In the genomic region with DNA sequence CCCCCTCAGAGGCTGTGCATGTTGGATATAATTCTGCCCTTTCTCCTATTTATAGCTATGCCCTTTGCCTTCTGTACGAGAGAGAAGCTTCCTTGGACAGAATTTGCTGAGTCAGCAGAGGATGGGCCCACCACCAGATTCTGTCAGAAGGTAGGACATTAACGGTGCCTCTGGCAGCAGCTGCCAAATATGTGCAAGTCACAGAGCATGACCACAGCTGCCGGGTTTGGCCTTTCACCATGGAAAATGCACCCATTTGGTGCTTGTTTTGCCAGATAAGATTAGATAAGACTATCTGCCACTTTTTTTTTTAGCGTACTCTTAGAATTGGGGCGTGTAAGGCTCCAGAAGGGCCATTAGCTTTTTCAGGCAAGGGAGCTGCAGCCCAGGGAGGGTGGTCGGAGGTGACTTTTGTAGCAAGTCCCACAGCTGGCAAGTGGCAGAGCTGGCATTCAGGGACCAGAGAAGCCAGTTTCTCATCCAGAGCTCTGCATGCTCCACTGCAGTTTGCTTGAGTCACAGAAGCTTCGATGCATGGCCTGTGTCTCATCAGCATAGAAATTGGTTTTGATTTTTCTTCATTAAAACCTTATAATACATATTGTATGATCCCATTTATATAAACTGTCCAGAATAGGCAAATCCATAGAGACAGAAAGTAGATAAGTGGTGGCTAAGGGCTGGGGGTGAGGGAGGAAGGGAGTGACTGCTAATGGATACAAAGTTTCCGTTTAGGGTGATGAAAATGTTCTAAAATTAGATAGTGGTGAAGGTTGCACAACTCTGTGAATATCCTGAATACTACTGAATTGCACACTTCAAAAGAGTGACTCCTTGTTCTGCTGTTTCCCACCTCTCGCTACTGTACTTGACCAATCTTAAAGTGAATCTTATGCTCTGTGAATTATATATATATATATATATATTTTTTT, we compare ENCODE assay signal across 8 cellular contexts. TPM values are rescaled to one million over a fixed set of nuclear protein-coding genes. Genes with fewer than 3 reads are reported as not detected.
DNase-seq lines count a peak whose midpoint lies in the region; ATAC-seq, FAIRE-seq and TF ChIP-seq lines count a peak whose summit lies in the region.

No MANE protein-coding gene starts in this region.

- DNase-seq in K562 (ENCODE audit: extremely low read depth in 1 of 4, low spot score in 3 of 4) (peak; percentile 18 to 59 (median 28)), memory B cell (ENCODE audit: low spot score in 2 of 2) (no peak), dermis blood vessel endothelial cell (no peak), GOT3 (lab: John Stamatoyannopoulos, UW) (no peak)

- intact Hi-C loops in K562 (cut with micrococcal nuclease) = no loop called here

- TF ChIP-seq RAD21 in K562 (CRISPR knock-in tag; conservative IDR thresholded peaks at IDR 0.05 in 1 of 2, IDR thresholded peaks at IDR 0.05 in 1 of 2) = no peak

- peak overlapping the region; percentile 30 for H3K4me3 Mint-ChIP-seq in memory B cell

- H4K20me1 ChIP-seq in BLaER1 (no peaks in the 10 kb centered on the region), Loucy (ENCODE audit: insufficient read depth, low read length, poor library complexity, severe bottlenecking) (no peaks in the 10 kb centered on the region), K562 (replicated peaks; ENCODE audit: control insufficient read depth, insufficient read depth, low read length) (no peaks in the 10 kb centered on the region)

- no peak overlapping the region; the same call in 1 of the 2 replicates for H3K4me3 ChIP-seq in BLaER1
- H3K4me3 ChIP-seq in Loucy (ENCODE audit: low read length, poor library complexity, severe bottlenecking) = peak overlapping the region; percentile 45
- no peak overlapping the region for H3K4me3 ChIP-seq in K562

- H3K9ac ChIP-seq in BLaER1 (peak overlapping the region; percentile 58), Loucy (ENCODE audit: low read depth, low read length, poor library complexity, severe bottlenecking) (peak overlapping the region; percentile 45), K562 (ENCODE audit: insufficient read depth in 1 of 2, low read depth in 2 of 2, low read length in 2 of 2) (peak overlapping the region in 1 of 2 experiments; percentile 56; a peak in 2 of 4 replicates)

- FAIRE-seq in K562 (lab: Jason Lieb, UNC) = peak; percentile 77

- 6% methylated on average over 9 of the region's 9 CpGs for WGBS in K562 (ENCODE audit: insufficient coverage, low coverage, missing lambda C conversion rate)

- no peaks in the 10 kb centered on the region for H3K27me3 Mint-ChIP-seq in memory B cell

- H3K4me2 ChIP-seq in BLaER1 (peak overlapping the region; percentile 90), Loucy (ENCODE audit: low read depth, low read length, poor library complexity, severe bottlenecking) (peak overlapping the region; percentile 66), K562 (ENCODE audit: insufficient read depth, low read length) (peak overlapping the region; percentile 57)

- peak; percentile 44 for TF ChIP-seq EP300 in K562 (IDR thresholded peaks at IDR 0.05; ENCODE audit: low read length)

- H3K36me3 ChIP-seq in BLaER1 (no peaks in the 10 kb centered on the region), Loucy (ENCODE audit: insufficient read depth, low read length) (no peaks in the 10 kb centered on the region), K562 (ENCODE audit: control insufficient read depth, insufficient read depth, low read length) (no peaks in the 10 kb centered on the region)

- H3F3A ChIP-seq in Loucy (ENCODE audit: low read depth) = peaks cover 9% of the 10 kb centered on the region; the same call in 1 of the 2 replicates

- TF ChIP-seq POLR2A in K562 (conservative IDR thresholded peaks at IDR 0.05) = no peak

- POLR2A ChIA-PET in K562 (lab: Yijun Ruan, JAX) = interaction anchor here (0.6 to 1.1 kb wide), 2 partner anchors 95 to 292 kb away, joined by 3 read pairs; no protein-coding TSS in a partner anchor

- no peaks in the 10 kb centered on the region for H3K27me3 ChIP-seq in BLaER1
- H3K27me3 ChIP-seq in Loucy (ENCODE audit: insufficient read depth, low read length, poor library complexity, severe bottlenecking) = no peaks in the 10 kb centered on the region
- no peaks in the 10 kb centered on the region for H3K27me3 ChIP-seq in K562 (ENCODE audit: control insufficient read depth in 2 of 2, insufficient read depth in 2 of 2, low read length in 2 of 2)

- peaks cover 3% of the 10 kb centered on the region for H3K9me1 ChIP-seq in K562 (ENCODE audit: control insufficient read depth, insufficient read depth, low read length)

- no peaks in the 10 kb centered on the region for H3K9me3 Mint-ChIP-seq in memory B cell

- CTCF ChIA-PET in K562 (lab: Yijun Ruan, JAX; ENCODE audit: low intra/inter-chr PET ratio) = no interaction called here

- TF ChIP-seq CTCF in Loucy (conservative IDR thresholded peaks at IDR 0.05; ENCODE audit: low read length) = no peak
- no peak for TF ChIP-seq CTCF in K562 (IDR thresholded peaks at IDR 0.05 in 2 of 3, conservative IDR thresholded peaks at IDR 0.05 in 1 of 3; ENCODE audit: insufficient read depth in 2 of 3, low read depth in 1 of 3, low read length in 3 of 3)

- peak overlapping the region; percentile 12 for H3K27ac Mint-ChIP-seq in memory B cell

- in situ Hi-C loops in K562 (cut with MboI) = loop anchor here (5.0 to 25.0 kb wide), 2 partner anchors 94 to 549 kb away; a partner anchor contains a TSS

- ATAC-seq in K562 (peak; percentile 60), memory B cell (ENCODE audit: low read depth) (no peak), HG03460 (IDR thresholded peaks at IDR 0.05; ENCODE audit: unreplicated experiment) (no peak), GM21529 (IDR thresholded peaks at IDR 0.05; ENCODE audit: unreplicated experiment) (no peak)

- BruUV-seq in K562 (replicated peaks; lab: Mats Ljungman, UMichigan) = no TSS peak

- H3K4me1 ChIP-seq in BLaER1 (peaks cover 93% of the 10 kb centered on the region), Loucy (ENCODE audit: insufficient read depth, low read length, poor library complexity, severe bottlenecking) (peaks cover 46% of the 10 kb centered on the region), K562 (replicated peaks in 1 of 2; ENCODE audit: control insufficient read depth in 2 of 2, insufficient read depth in 2 of 2, low read length in 2 of 2) (peaks cover 13 to 24% of the 10 kb centered on the region in 2 experiments)

- H2AFZ ChIP-seq in Loucy (ENCODE audit: low read length) (no peak overlapping the region), K562 (ENCODE audit: low read depth, low read length) (peak overlapping the region; percentile 32; the same call in 1 of the 2 replicates)

- no peaks in the 10 kb centered on the region for H3K9me2 ChIP-seq in Loucy (replicated peaks; ENCODE audit: low read depth, low read length)

- no peaks in the 10 kb centered on the region for H3K36me3 Mint-ChIP-seq in memory B cell

- peaks cover 32% of the 10 kb centered on the region for H3K4me1 Mint-ChIP-seq in memory B cell

- H3K9me3 ChIP-seq in BLaER1 (no peaks in the 10 kb centered on the region), Loucy (ENCODE audit: insufficient read depth, low read depth, low read length) (no peaks in the 10 kb centered on the region), K562 (replicated peaks; ENCODE audit: control insufficient read depth, insufficient read depth, low read depth, low read length) (no peaks in the 10 kb centered on the region)

- H3K27ac ChIP-seq in BLaER1 = peak overlapping the region; percentile 81
- H3K27ac ChIP-seq in K562 (ENCODE audit: extremely low read depth, low read depth, low read length) = peak overlapping the region; percentile 57; the same call in 2 of the 3 replicates

- no peaks in the 10 kb centered on the region for H3K79me2 ChIP-seq in Loucy (ENCODE audit: insufficient read depth, low read length)
- no peaks in the 10 kb centered on the region for H3K79me2 ChIP-seq in K562 (ENCODE audit: control insufficient read depth, insufficient read depth, low read length)

RNA-seq across cellular contexts. Expression of a gene that starts 15.8 kb away (rescaled TPM):
- 0.16 TPM in 1 of 2 replicates, not detected in the other for total RNA-seq in K562 (2011; cell fraction: chromatin; rRNA removed; ENCODE audit: low replicate concordance)
- not detected in 2 replicates for total RNA-seq in K562 (2011; cell fraction: nucleolus; rRNA removed)
- total RNA-seq in K562 (2011; cell fraction: nucleoplasm; rRNA removed) = not detected in 2 replicates
- total RNA-seq in K562 (2014; rRNA removed) (0.69 TPM in 1 of 2 replicates, not detected in the other), K562 (2014; rRNA removed; fragmentation: Illumina TruSeq; extraction: Trizol) (not detected in 2 replicates), K562 (2015; rRNA removed; fragmentation: Illumina TruSeq; extraction: Trizol) (0.11 TPM in 1 of 2 replicates, not detected in the other), K562 (2021) (0.07 TPM in 1 of 2 replicates, not detected in the other), dermis blood vessel endothelial cell (0.17 TPM in 1 of 2 replicates, not detected in the other)
- polyA plus RNA-seq in K562 (2011; rRNA removed) (0.04 TPM in 1 of 2 replicates, not detected in the other), K562 (2014; fragmentation: Illumina TruSeq; extraction: Trizol) (not detected in 2 replicates), K562 (2014; fragmentation: Nextera tagmentation; extraction: Ambion mirVana) (under 1 TPM in 1 of 2 experiments, not detected in 1; 0.06 TPM), K562 (2014; rRNA removed) (not detected in 2 replicates)
- polyA plus RNA-seq in K562 (2011; cell fraction: cytosol; rRNA removed) = not detected in 2 replicates
- 0.06 TPM in 1 of 2 replicates, not detected in the other for polyA plus RNA-seq in K562 (2011; cell fraction: nucleus; rRNA removed)
- 0.08 and 0.21 TPM in 2 replicates for polyA plus RNA-seq in K562 (2012)
- polyA minus RNA-seq in K562 (2011; rRNA and poly(A)+ RNA removed) = not detected in 2 replicates
- polyA minus RNA-seq in K562 (2011; cell fraction: cytosol; rRNA and poly(A)+ RNA removed) = not detected in 2 replicates
- polyA minus RNA-seq in K562 (2011; cell fraction: nucleus; rRNA and poly(A)+ RNA removed) = not detected in 2 replicates

RNA-seq across cellular contexts. Expression of a gene that starts 44.0 kb away (rescaled TPM):
- 19.1 and 56.0 TPM in 2 replicates for total RNA-seq in K562 (2011; cell fraction: chromatin; rRNA removed; ENCODE audit: low replicate concordance)
- 46.4 and 51.1 TPM in 2 replicates for total RNA-seq in K562 (2011; cell fraction: nucleolus; rRNA removed)
- 29.2 and 47.6 TPM in 2 replicates for total RNA-seq in K562 (2011; cell fraction: nucleoplasm; rRNA removed)
- total RNA-seq in K562 (2014; rRNA removed) (51.8 and 85.3 TPM in 2 replicates), K562 (2014; rRNA removed; fragmentation: Illumina TruSeq; extraction: Trizol) (45.4 and 47.2 TPM in 2 replicates), K562 (2015; rRNA removed; fragmentation: Illumina TruSeq; extraction: Trizol) (51.0 and 52.7 TPM in 2 replicates), K562 (2021) (67.8 and 69.2 TPM in 2 replicates), dermis blood vessel endothelial cell (284 and 311 TPM in 2 replicates)
- polyA plus RNA-seq in K562 (2011; rRNA removed) (60.4 and 68.9 TPM in 2 replicates), K562 (2014; fragmentation: Illumina TruSeq; extraction: Trizol) (50.3 and 58.1 TPM in 2 replicates), K562 (2014; fragmentation: Nextera tagmentation; extraction: Ambion mirVana) (10 to 100 TPM; 31.5 to 48.8 TPM), K562 (2014; rRNA removed) (45.3 and 48.9 TPM in 2 replicates)
- polyA plus RNA-seq in K562 (2011; cell fraction: cytosol; rRNA removed) = 79.6 and 131 TPM in 2 replicates
- polyA plus RNA-seq in K562 (2011; cell fraction: nucleus; rRNA removed) = 40.8 and 61.4 TPM in 2 replicates
- 44.7 and 52.7 TPM in 2 replicates for polyA plus RNA-seq in K562 (2012)
- polyA minus RNA-seq in K562 (2011; rRNA and poly(A)+ RNA removed) = 51.0 and 71.0 TPM in 2 replicates
- polyA minus RNA-seq in K562 (2011; cell fraction: cytosol; rRNA and poly(A)+ RNA removed) = 68.5 and 68.7 TPM in 2 replicates
- 17.6 and 24.5 TPM in 2 replicates for polyA minus RNA-seq in K562 (2011; cell fraction: nucleus; rRNA and poly(A)+ RNA removed)

RNA-seq across cellular contexts. Expression of a gene that starts 44.8 kb away (rescaled TPM):
- total RNA-seq in K562 (2011; cell fraction: chromatin; rRNA removed; ENCODE audit: low replicate concordance) = 75.3 and 99.4 TPM in 2 replicates
- 77.6 and 88.4 TPM in 2 replicates for total RNA-seq in K562 (2011; cell fraction: nucleolus; rRNA removed)
- total RNA-seq in K562 (2011; cell fraction: nucleoplasm; rRNA removed) = 86.2 and 92.8 TPM in 2 replicates
- total RNA-seq in K562 (2014; rRNA removed) (234 and 278 TPM in 2 replicates), K562 (2014; rRNA removed; fragmentation: Illumina TruSeq; extraction: Trizol) (274 and 289 TPM in 2 replicates), K562 (2015; rRNA removed; fragmentation: Illumina TruSeq; extraction: Trizol) (266 and 281 TPM in 2 replicates), K562 (2021) (131 and 132 TPM in 2 replicates), dermis blood vessel endothelial cell (196 and 284 TPM in 2 replicates)
- polyA plus RNA-seq in K562 (2011; rRNA removed) (120 and 151 TPM in 2 replicates), K562 (2014; fragmentation: Illumina TruSeq; extraction: Trizol) (271 and 366 TPM in 2 replicates), K562 (2014; fragmentation: Nextera tagmentation; extraction: Ambion mirVana) (100 to 1,000 TPM; 274 to 281 TPM), K562 (2014; rRNA removed) (236 and 249 TPM in 2 replicates)
- polyA plus RNA-seq in K562 (2011; cell fraction: cytosol; rRNA removed) = 249 and 264 TPM in 2 replicates
- polyA plus RNA-seq in K562 (2011; cell fraction: nucleus; rRNA removed) = 86.3 and 104 TPM in 2 replicates
- 144 and 316 TPM in 2 replicates for polyA plus RNA-seq in K562 (2012)
- polyA minus RNA-seq in K562 (2011; rRNA and poly(A)+ RNA removed) = 231 and 354 TPM in 2 replicates
- polyA minus RNA-seq in K562 (2011; cell fraction: cytosol; rRNA and poly(A)+ RNA removed) = 87.0 and 105 TPM in 2 replicates
- 38.2 and 60.6 TPM in 2 replicates for polyA minus RNA-seq in K562 (2011; cell fraction: nucleus; rRNA and poly(A)+ RNA removed)

Comparison
In these comparisons a context has a peak if more than half of its experiments do, and no peak if none do; other contexts are left out.
1. DNase-seq: peak in K562 (4 of 4); none in memory B cell (0 of 2), dermis blood vessel endothelial cell (single experiment) and GOT3 (single experiment).
2. Peak in every context shown above with its lines, with median percentiles within 50 percentile points of each other: H3K4me2 ChIP-seq.